In the genomic region with DNA sequence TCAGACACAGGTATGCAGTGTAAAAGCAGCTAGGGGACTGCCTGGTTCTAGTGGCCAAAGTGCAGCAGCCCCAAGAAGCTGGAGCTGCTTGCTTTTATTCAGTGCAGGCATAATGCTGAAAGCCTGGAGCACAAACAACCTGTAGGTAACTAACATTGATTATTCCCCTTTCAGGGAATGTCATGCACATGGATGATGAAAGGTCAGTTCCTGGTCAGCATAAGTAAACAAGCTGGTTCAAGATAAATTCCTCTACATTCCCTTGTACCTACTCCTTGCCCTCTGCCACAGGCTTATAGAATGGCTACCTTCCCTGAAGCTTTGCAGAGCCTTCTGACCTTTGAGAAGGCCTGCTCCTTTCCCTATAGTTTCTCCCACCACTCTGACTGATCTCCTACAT, we compare ENCODE assay signal across 2 cellular contexts.
TF ChIP-seq lines count a peak whose summit lies in the region.

No MANE protein-coding gene starts in this region.

TF ChIP-seq in HepG2, 621 proteins besides CTCF, POLR2A, EP300 and RAD21 (continued from another document and continues in another):
- TF ChIP-seq, protein P1, sequence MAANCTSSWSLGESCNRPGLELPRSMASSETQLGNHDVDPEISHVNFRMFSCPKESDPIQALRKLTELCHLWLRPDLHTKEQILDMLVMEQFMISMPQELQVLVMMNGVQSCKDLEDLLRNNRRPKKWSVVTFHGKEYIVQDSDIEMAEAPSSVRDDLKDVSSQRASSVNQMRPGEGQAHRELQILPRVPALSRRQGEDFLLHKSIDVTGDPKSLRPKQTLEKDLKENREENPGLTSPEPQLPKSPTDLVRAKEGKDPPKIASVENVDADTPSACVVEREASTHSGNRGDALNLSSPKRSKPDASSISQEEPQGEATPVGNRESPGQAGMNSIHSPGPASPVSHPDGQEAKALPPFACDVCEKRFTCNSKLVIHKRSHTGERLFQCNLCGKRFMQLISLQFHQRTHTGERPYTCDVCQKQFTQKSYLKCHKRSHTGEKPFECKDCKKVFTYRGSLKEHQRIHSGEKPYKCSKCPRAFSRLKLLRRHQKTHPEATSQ (CRISPR knock-in tag; IDR thresholded peaks at IDR 0.05; ENCODE audit: borderline replicate concordance) = no peak
- TF ChIP-seq MAF1 (CRISPR knock-in tag; IDR thresholded peaks at IDR 0.05; ENCODE audit: borderline replicate concordance) (no peak), NKX3-1 (CRISPR knock-in tag; IDR thresholded peaks at IDR 0.05) (no peak), NAIF1 (CRISPR knock-in tag; IDR thresholded peaks at IDR 0.05; ENCODE audit: borderline replicate concordance) (no peak), ARNTL (CRISPR knock-in tag; IDR thresholded peaks at IDR 0.05) (no peak), ZNF564 (CRISPR knock-in tag; IDR thresholded peaks at IDR 0.05) (no peak), HOXD1 (CRISPR knock-in tag; IDR thresholded peaks at IDR 0.05) (no peak), ZNF44 (CRISPR knock-in tag; IDR thresholded peaks at IDR 0.05) (no peak), ZSCAN21 (CRISPR knock-in tag; IDR thresholded peaks at IDR 0.05; ENCODE audit: borderline replicate concordance) (no peak), MTF2 (CRISPR knock-in tag; IDR thresholded peaks at IDR 0.05; ENCODE audit: borderline replicate concordance) (no peak), EED (CRISPR knock-in tag; IDR thresholded peaks at IDR 0.05) (no peak), NCOA5 (CRISPR knock-in tag; IDR thresholded peaks at IDR 0.05) (no peak), ZFAT (CRISPR knock-in tag; conservative IDR thresholded peaks at IDR 0.05) (no peak), TBL1XR1 (IDR thresholded peaks at IDR 0.05; ENCODE audit: borderline replicate concordance, low read length, partially characterized antibody) (peak; percentile 20), RARA (CRISPR knock-in tag; IDR thresholded peaks at IDR 0.05) (peak; percentile 30; the same call in 1 of the 2 replicates), KAT8 (CRISPR knock-in tag; IDR thresholded peaks at IDR 0.05) (no peak), NR2F1 (CRISPR knock-in tag; IDR thresholded peaks at IDR 0.05) (0 out of 4 replicates have a peak, but pooled peaks of 1 of the 2 experiments have one; percentile 32), ZNF879 (CRISPR knock-in tag; IDR thresholded peaks at IDR 0.05) (no peak), ZNF24 (IDR thresholded peaks at IDR 0.05) (no peak), BCL6 (CRISPR knock-in tag; IDR thresholded peaks at IDR 0.05) (peak; percentile 98), ZSCAN22 (CRISPR knock-in tag; IDR thresholded peaks at IDR 0.05) (no peak), ZNF761 (CRISPR knock-in tag; conservative IDR thresholded peaks at IDR 0.05) (no peak), NR2F6 (IDR thresholded peaks at IDR 0.05) (0 out of 2 replicates have a peak, but pooled peaks have one; percentile 22), NR2F6 (CRISPR knock-in tag; IDR thresholded peaks at IDR 0.05) (no peak)
- TF ChIP-seq, protein P2, sequence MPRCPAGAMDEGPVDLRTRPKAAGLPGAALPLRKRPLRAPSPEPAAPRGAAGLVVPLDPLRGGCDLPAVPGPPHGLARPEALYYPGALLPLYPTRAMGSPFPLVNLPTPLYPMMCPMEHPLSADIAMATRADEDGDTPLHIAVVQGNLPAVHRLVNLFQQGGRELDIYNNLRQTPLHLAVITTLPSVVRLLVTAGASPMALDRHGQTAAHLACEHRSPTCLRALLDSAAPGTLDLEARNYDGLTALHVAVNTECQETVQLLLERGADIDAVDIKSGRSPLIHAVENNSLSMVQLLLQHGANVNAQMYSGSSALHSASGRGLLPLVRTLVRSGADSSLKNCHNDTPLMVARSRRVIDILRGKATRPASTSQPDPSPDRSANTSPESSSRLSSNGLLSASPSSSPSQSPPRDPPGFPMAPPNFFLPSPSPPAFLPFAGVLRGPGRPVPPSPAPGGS (CRISPR knock-in tag; IDR thresholded peaks at IDR 0.05) = no peak
- TF ChIP-seq, protein P3, sequence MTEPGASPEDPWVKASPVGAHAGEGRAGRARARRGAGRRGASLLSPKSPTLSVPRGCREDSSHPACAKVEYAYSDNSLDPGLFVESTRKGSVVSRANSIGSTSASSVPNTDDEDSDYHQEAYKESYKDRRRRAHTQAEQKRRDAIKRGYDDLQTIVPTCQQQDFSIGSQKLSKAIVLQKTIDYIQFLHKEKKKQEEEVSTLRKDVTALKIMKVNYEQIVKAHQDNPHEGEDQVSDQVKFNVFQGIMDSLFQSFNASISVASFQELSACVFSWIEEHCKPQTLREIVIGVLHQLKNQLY (CRISPR knock-in tag; IDR thresholded peaks at IDR 0.05) = no peak
- TF ChIP-seq, protein P4, sequence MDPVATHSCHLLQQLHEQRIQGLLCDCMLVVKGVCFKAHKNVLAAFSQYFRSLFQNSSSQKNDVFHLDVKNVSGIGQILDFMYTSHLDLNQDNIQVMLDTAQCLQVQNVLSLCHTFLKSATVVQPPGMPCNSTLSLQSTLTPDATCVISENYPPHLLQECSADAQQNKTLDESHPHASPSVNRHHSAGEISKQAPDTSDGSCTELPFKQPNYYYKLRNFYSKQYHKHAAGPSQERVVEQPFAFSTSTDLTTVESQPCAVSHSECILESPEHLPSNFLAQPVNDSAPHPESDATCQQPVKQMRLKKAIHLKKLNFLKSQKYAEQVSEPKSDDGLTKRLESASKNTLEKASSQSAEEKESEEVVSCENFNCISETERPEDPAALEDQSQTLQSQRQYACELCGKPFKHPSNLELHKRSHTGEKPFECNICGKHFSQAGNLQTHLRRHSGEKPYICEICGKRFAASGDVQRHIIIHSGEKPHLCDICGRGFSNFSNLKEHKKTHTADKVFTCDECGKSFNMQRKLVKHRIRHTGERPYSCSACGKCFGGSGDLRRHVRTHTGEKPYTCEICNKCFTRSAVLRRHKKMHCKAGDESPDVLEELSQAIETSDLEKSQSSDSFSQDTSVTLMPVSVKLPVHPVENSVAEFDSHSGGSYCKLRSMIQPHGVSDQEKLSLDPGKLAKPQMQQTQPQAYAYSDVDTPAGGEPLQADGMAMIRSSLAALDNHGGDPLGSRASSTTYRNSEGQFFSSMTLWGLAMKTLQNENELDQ (CRISPR knock-in tag; IDR thresholded peaks at IDR 0.05; ENCODE audit: borderline replicate concordance) = no peak
- TF ChIP-seq, protein P5, sequence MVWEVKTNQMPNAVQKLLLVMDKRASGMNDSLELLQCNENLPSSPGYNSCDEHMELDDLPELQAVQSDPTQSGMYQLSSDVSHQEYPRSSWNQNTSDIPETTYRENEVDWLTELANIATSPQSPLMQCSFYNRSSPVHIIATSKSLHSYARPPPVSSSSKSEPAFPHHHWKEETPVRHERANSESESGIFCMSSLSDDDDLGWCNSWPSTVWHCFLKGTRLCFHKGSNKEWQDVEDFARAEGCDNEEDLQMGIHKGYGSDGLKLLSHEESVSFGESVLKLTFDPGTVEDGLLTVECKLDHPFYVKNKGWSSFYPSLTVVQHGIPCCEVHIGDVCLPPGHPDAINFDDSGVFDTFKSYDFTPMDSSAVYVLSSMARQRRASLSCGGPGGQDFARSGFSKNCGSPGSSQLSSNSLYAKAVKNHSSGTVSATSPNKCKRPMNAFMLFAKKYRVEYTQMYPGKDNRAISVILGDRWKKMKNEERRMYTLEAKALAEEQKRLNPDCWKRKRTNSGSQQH (CRISPR knock-in tag; IDR thresholded peaks at IDR 0.05; ENCODE audit: low read depth) = no peak

TF ChIP-seq in SK-N-SH, 30 proteins besides CTCF, POLR2A, EP300 and RAD21 (continued from another document):
- TF ChIP-seq, protein P6, sequence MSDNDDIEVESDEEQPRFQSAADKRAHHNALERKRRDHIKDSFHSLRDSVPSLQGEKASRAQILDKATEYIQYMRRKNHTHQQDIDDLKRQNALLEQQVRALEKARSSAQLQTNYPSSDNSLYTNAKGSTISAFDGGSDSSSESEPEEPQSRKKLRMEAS (IDR thresholded peaks at IDR 0.05; ENCODE audit: low read depth) = no peak
- TF ChIP-seq ELF1 (IDR thresholded peaks at IDR 0.05) (no peak), NFIC (IDR thresholded peaks at IDR 0.05; ENCODE audit: borderline replicate concordance) (no peak)
- TF ChIP-seq, protein P7, sequence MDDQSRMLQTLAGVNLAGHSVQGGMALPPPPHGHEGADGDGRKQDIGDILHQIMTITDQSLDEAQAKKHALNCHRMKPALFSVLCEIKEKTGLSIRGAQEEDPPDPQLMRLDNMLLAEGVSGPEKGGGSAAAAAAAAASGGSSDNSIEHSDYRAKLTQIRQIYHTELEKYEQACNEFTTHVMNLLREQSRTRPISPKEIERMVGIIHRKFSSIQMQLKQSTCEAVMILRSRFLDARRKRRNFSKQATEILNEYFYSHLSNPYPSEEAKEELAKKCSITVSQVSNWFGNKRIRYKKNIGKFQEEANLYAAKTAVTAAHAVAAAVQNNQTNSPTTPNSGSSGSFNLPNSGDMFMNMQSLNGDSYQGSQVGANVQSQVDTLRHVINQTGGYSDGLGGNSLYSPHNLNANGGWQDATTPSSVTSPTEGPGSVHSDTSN (IDR thresholded peaks at IDR 0.05) = no peak
